In the genomic region with DNA sequence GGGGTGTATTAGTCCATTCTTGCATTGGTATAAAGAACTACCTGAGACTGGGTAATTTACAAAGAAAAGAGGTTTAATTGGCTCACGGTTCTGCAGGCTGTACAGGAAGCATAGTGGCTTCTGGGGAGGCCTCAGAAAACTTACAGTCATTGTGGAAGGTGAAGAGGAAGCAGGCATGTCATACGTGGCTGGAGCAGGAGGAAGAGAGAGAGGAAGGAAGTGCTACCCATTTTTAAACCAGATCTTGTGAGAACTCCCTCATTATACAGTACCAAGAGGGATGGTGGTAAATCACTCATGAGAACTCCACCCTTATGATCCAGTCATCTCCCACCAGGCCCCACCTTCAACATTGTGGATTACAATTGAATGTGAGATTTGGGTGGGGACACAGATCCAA, we compare ENCODE assay signal across 18 cellular contexts. TPM values are rescaled to one million over a fixed set of nuclear protein-coding genes. Genes with fewer than 3 reads are reported as not detected.
A peak's percentile ranks its signal among the peaks of the same experiment; 100 is the strongest.
DNase-seq lines count a peak whose midpoint lies in the region; TF ChIP-seq lines count a peak whose summit lies in the region.
"Had no signal": no experiment of that assay in that cellular context is flagged by ENCODE, and none has a peak within 500 bp of the region (broad histone marks: within the 10 kb centered on the region; RNA-seq: fewer than 3 reads in every experiment).

No MANE protein-coding gene starts in this region.

- no peak overlapping the region for H3T11ph ChIP-seq in H9 (ENCODE audit: low read length)

- H3K27me3 ChIP-seq in SJSA1 (replicated peaks) (no peaks in the 10 kb centered on the region), PC-9 (ENCODE audit: insufficient read depth, low read depth) (no peaks in the 10 kb centered on the region), H9 (ENCODE audit: insufficient read depth, low read length) (no peaks in the 10 kb centered on the region)

- no peak overlapping the region for H3K9ac ChIP-seq in H9 (ENCODE audit: extremely low read depth, insufficient read length, low read length)

- POLR2A ChIA-PET in PC-9 (lab: Charles Lee; ENCODE audit: unreplicated experiment) = no interaction called here

- peak overlapping the region; percentile 62 for H3K27ac ChIP-seq in SJSA1
- no peak overlapping the region for H3K27ac ChIP-seq in PC-9
- H3K27ac ChIP-seq in H9 (ENCODE audit: insufficient read length, low read depth, low read length) = no peak overlapping the region
- H3K27ac ChIP-seq: HL-60 had no signal

- peaks cover 47% of the 10 kb centered on the region for H3K4me1 Mint-ChIP-seq in activated naive CD8-positive, alpha-beta T cell (ENCODE audit: low read depth)
- peaks cover 36% of the 10 kb centered on the region for H3K4me1 Mint-ChIP-seq in activated naive CD8-positive, alpha-beta T cell treated with anti-CD3 and anti-CD28 coated beads for 36 hours
- peaks cover 54 to 83% of the 10 kb centered on the region in 2 donors for H3K4me1 Mint-ChIP-seq in immature natural killer cell
- H3K4me1 Mint-ChIP-seq in H9 = peaks cover 7% of the 10 kb centered on the region in 2 experiments; a peak in 2 of 4 replicates

- H3K79me2 ChIP-seq in PC-9 (ENCODE audit: low read depth) = peaks cover 51% of the 10 kb centered on the region
- H3K79me2 ChIP-seq in H9 (ENCODE audit: insufficient read depth, low read length) = no peaks in the 10 kb centered on the region

- H2BK15ac ChIP-seq in H9 (ENCODE audit: low read depth, low read length) = no peak overlapping the region

- no peak overlapping the region for H2BK12ac ChIP-seq in H9 (ENCODE audit: insufficient read length, low read depth, low read length)

- WGBS in H9 (ENCODE audit: extremely low coverage, insufficient read length, low lambda C conversion rate) = no CpG with 5 or more reads among the region's 2 CpGs

- no peaks in the 10 kb centered on the region for H3K9me3 ChIP-seq in SJSA1 (replicated peaks)
- no peaks in the 10 kb centered on the region for H3K9me3 ChIP-seq in PC-9 (ENCODE audit: insufficient read depth, low read depth)
- H3K9me3 ChIP-seq in H9 (ENCODE audit: control insufficient read depth, low read depth, low read length) = no peaks in the 10 kb centered on the region

- H3K27me3 Mint-ChIP-seq in activated naive CD8-positive, alpha-beta T cell = no peaks in the 10 kb centered on the region
- no peaks in the 10 kb centered on the region for H3K27me3 Mint-ChIP-seq in activated naive CD8-positive, alpha-beta T cell treated with anti-CD3 and anti-CD28 coated beads for 36 hours
- H3K27me3 Mint-ChIP-seq in immature natural killer cell (ENCODE audit: low read depth in 3 of 3) (no peaks in the 10 kb centered on the region), H9 (ENCODE audit: low read depth) (no peaks in the 10 kb centered on the region)
- H3K27me3 Mint-ChIP-seq: CD4-positive, alpha-beta T cell had no signal

- BruUV-seq in PC-9 (replicated peaks; lab: Mats Ljungman, UMichigan) = no TSS peak

- H3K4me1 ChIP-seq in SJSA1 (replicated peaks) (peaks cover 18% of the 10 kb centered on the region), PC-9 (replicated peaks; ENCODE audit: insufficient read depth) (no peaks in the 10 kb centered on the region), H9 (ENCODE audit: insufficient read depth, low read length) (no peaks in the 10 kb centered on the region)

- H3K9me2 ChIP-seq in PC-9 (ENCODE audit: insufficient read depth) = no peaks in the 10 kb centered on the region

- no peak overlapping the region for H3K18ac ChIP-seq in H9 (ENCODE audit: insufficient read length, low read depth, low read length)

- no peak overlapping the region for H4K5ac ChIP-seq in H9 (ENCODE audit: insufficient read length, low read depth, low read length)

- H4K20me1 ChIP-seq in PC-9 (ENCODE audit: insufficient read depth) (peaks cover 34% of the 10 kb centered on the region), H9 (ENCODE audit: control insufficient read depth, insufficient read depth, insufficient read length) (no peaks in the 10 kb centered on the region)

- no peaks in the 10 kb centered on the region; the same call in 1 of the 2 replicates for H3F3A ChIP-seq in PC-9 (ENCODE audit: insufficient read depth, low read depth)

- no peak overlapping the region for H2AK5ac ChIP-seq in H9 (ENCODE audit: insufficient read length, low read length)

- H3K4me3 Mint-ChIP-seq in activated naive CD8-positive, alpha-beta T cell = peak overlapping the region; percentile 18
- no peak overlapping the region for H3K4me3 Mint-ChIP-seq in activated naive CD8-positive, alpha-beta T cell treated with anti-CD3 and anti-CD28 coated beads for 36 hours
- H3K4me3 Mint-ChIP-seq in immature natural killer cell (peak overlapping the region in 3 of 5 donors; percentile 4 to 43 (median 11)), H9 (no peak overlapping the region)
- H3K4me3 Mint-ChIP-seq: CD4-positive, alpha-beta T cell had no signal

- H4K8ac ChIP-seq in H9 (replicated peaks; ENCODE audit: insufficient read length, low read depth, low read length) = no peak overlapping the region

- no peaks in the 10 kb centered on the region for H3K79me1 ChIP-seq in H9 (ENCODE audit: insufficient read depth, low read depth, low read length, poor library complexity, severe bottlenecking)

- CTCF ChIA-PET in PC-9 (lab: Charles Lee) = no interaction called here

- H2BK5ac ChIP-seq in H9 (ENCODE audit: insufficient read length, low read length) = no peak overlapping the region

- intact Hi-C loops in PC-9 (cut with micrococcal nuclease; ENCODE audit: unreplicated experiment) = no loop called here

- H3K4ac ChIP-seq in H9 (ENCODE audit: low read depth, low read length) = no peak overlapping the region

- no peak overlapping the region for H2BK20ac ChIP-seq in H9 (ENCODE audit: low read depth, low read length, poor library complexity, severe bottlenecking)

- H3K4me2 ChIP-seq in PC-9 (no peak overlapping the region), H9 (ENCODE audit: insufficient read depth, insufficient read length, low read length) (no peak overlapping the region)

- no peak overlapping the region for H3K56ac ChIP-seq in H9 (ENCODE audit: insufficient read length, low read depth, low read length)

- H3K4me3 ChIP-seq in SJSA1 (no peak overlapping the region), PC-9 (no peak overlapping the region)
- H3K4me3 ChIP-seq: K562 had no signal

- H2AFZ ChIP-seq in PC-9 = no peak overlapping the region
- no peak overlapping the region for H2AFZ ChIP-seq in H9 (ENCODE audit: low read length)

- no peak overlapping the region for H3K23ac ChIP-seq in H9 (ENCODE audit: insufficient read length, low read depth, low read length)

- no peak overlapping the region for H4K91ac ChIP-seq in H9 (ENCODE audit: insufficient read length, low read depth, low read length)

- no peak for DNase-seq in activated naive CD8-positive, alpha-beta T cell treated with anti-CD3 and anti-CD28 coated beads for 36 hours
- DNase-seq in SJSA1 (ENCODE audit: low read depth in 1 of 2, low spot score in 2 of 2) = no peak
- DNase-seq in immature natural killer cell = no peak
- DNase-seq in PC-9 = no peak
- no peak for DNase-seq in activated CD8-positive, alpha-beta memory T cell treated with anti-CD3 and anti-CD28 coated beads, Interleukin-2, amount 50 U/mL, for 48 hours
- DNase-seq in T-helper 9 cell = no peak
- no peak for DNase-seq in H9
- DNase-seq: CD4-positive, alpha-beta T cell; DND-41; GDM1; NCI-H1092 treated with DMSO at 0.1 percent for 48 hours; NCI-H1694; NCI-H2107; NCI-H226; NCI-H526 treated with DMSO at 0.1 percent for 48 hours had no signal

- no peaks in the 10 kb centered on the region for H3K36me3 ChIP-seq in SJSA1
- H3K36me3 ChIP-seq in PC-9 (ENCODE audit: low read depth) = no peaks in the 10 kb centered on the region

- no peak overlapping the region for H3K27ac Mint-ChIP-seq in activated naive CD8-positive, alpha-beta T cell
- no peak overlapping the region for H3K27ac Mint-ChIP-seq in activated naive CD8-positive, alpha-beta T cell treated with anti-CD3 and anti-CD28 coated beads for 36 hours
- peak overlapping the region; percentile 46 to 82 (median 68) for H3K27ac Mint-ChIP-seq in immature natural killer cell
- no peak overlapping the region for H3K27ac Mint-ChIP-seq in H9
- H3K27ac Mint-ChIP-seq: CD4-positive, alpha-beta T cell had no signal

- H3K23me2 ChIP-seq in H9 (ENCODE audit: insufficient read length, low read depth, low read length, poor library complexity, severe bottlenecking) = no peaks in the 10 kb centered on the region

- H3K9me3 Mint-ChIP-seq in activated naive CD8-positive, alpha-beta T cell (ENCODE audit: low read depth) = peaks cover 8% of the 10 kb centered on the region
- peaks cover 13% of the 10 kb centered on the region for H3K9me3 Mint-ChIP-seq in activated naive CD8-positive, alpha-beta T cell treated with anti-CD3 and anti-CD28 coated beads for 36 hours
- H3K9me3 Mint-ChIP-seq in immature natural killer cell (no peaks in the 10 kb centered on the region), H9 (no peaks in the 10 kb centered on the region)

- TF ChIP-seq CTCF in PC-9 (conservative IDR thresholded peaks at IDR 0.05) (no peak), H9 (conservative IDR thresholded peaks at IDR 0.05) (no peak)

- no peak overlapping the region for H3K14ac ChIP-seq in H9 (ENCODE audit: insufficient read depth, low read length)

- H3K36me3 Mint-ChIP-seq in activated naive CD8-positive, alpha-beta T cell = peaks cover 9% of the 10 kb centered on the region
- peaks cover 28% of the 10 kb centered on the region for H3K36me3 Mint-ChIP-seq in activated naive CD8-positive, alpha-beta T cell treated with anti-CD3 and anti-CD28 coated beads for 36 hours
- peaks cover 0 to 4% (median 4%) of the 10 kb centered on the region in 3 donors for H3K36me3 Mint-ChIP-seq in immature natural killer cell
- H3K36me3 Mint-ChIP-seq in H9 (ENCODE audit: insufficient read depth in 1 of 3, low read depth in 3 of 3) = no peaks in the 10 kb centered on the region

- H2BK120ac ChIP-seq in H9 (ENCODE audit: low read depth, low read length, poor library complexity, severe bottlenecking) = no peak overlapping the region

RNA-seq across cellular contexts. Expression of gene TRIM44, which starts 53.1 kb away (rescaled TPM):
- 10 to 100 TPM; 40.9 to 41.1 TPM for total RNA-seq in activated naive CD8-positive, alpha-beta T cell treated with anti-CD3 and anti-CD28 coated beads for 36 hours
- total RNA-seq in SJSA1 (2014; rRNA removed; shearing (Covaris generic)) = 48.7 and 64.5 TPM in 2 replicates
- polyA plus RNA-seq in immature natural killer cell = 10 to 100 TPM; 36.0 to 55.3 (median 41.1) TPM
- total RNA-seq in PC-9 (2021) (91.7 and 100 TPM in 2 replicates), H9 (2021) (34.8 and 37.7 TPM in 2 replicates)

Comparison
In these comparisons a context has a peak if more than half of its experiments do, and no peak if none do; other contexts are left out.
1. H3K4me3 Mint-ChIP-seq: peak in activated naive CD8-positive, alpha-beta T cell (single experiment) and immature natural killer cell (3 of 5); none in activated naive CD8-positive, alpha-beta T cell treated with anti-CD3 and anti-CD28 coated beads for 36 hours (single experiment) and H9 (0 of 2).
2. H3K27ac Mint-ChIP-seq: peak in immature natural killer cell (6 of 6); none in activated naive CD8-positive, alpha-beta T cell (single experiment), activated naive CD8-positive, alpha-beta T cell treated with anti-CD3 and anti-CD28 coated beads for 36 hours (single experiment) and H9 (0 of 3).